Comparison of ENCODE assay signal across 24 cellular contexts in genomic region chr5:10709933-10710332, GRCh38.
"Had no signal": no experiment of that assay in that cellular context is flagged by ENCODE, and none has a peak within 500 bp of the region (broad histone marks: within the 10 kb centered on the region; RNA-seq: fewer than 3 reads in every experiment).

No MANE protein-coding gene starts in this region.

- H3K9ac ChIP-seq: parathyroid adenoma had no signal

- H3K27ac ChIP-seq: colonic mucosa, gastroesophageal sphincter, hepatocyte, parathyroid adenoma, psoas muscle, tibial nerve had no signal

- ATAC-seq: activated CD4-positive, alpha-beta T cell treated with anti-CD3 and anti-CD28 coated beads for 36 hours; activated CD8-positive, alpha-beta T cell treated with anti-CD3 and anti-CD28 coated beads, Interleukin-2, amount 10 ng/mL, durations not matched to agents 7 days and 5 days; effector memory CD8-positive, alpha-beta T cell; gastroesophageal sphincter; left cardiac atrium; left ventricle myocardium superior; psoas muscle; stimulated activated memory B cell treated with anti-CD40 and anti-IgM and Interleukin-4, amounts not matched to agents 10 μg/mL and 1 μg/mL and 100 μg/mL, for 72 hours had no signal

- H3K27me3 Mint-ChIP-seq: activated CD4-positive, alpha-beta T cell treated with anti-CD3 and anti-CD28 coated beads for 36 hours; activated CD8-positive, alpha-beta memory T cell treated with anti-CD3 and anti-CD28 coated beads, Interleukin-2, amount 10 ng/mL, durations not matched to agents 7 days and 5 days; activated naive CD4-positive, alpha-beta T cell treated with anti-CD3 and anti-CD28 coated beads, Interleukin-2, amount 50 U/mL, for 24 hours; effector memory CD8-positive, alpha-beta T cell; stimulated activated memory B cell treated with anti-CD40 and anti-IgM and Interleukin-4, amounts not matched to agents 10 μg/mL and 1 μg/mL and 100 μg/mL, for 72 hours had no signal

- H2AFZ ChIP-seq: hepatocyte, parathyroid adenoma had no signal

- H3K4me3 ChIP-seq: colonic mucosa, gastroesophageal sphincter, hepatocyte, psoas muscle, smooth muscle cell, tibial nerve had no signal

- H3K27ac Mint-ChIP-seq: activated CD4-positive, alpha-beta T cell treated with anti-CD3 and anti-CD28 coated beads for 36 hours; activated CD8-positive, alpha-beta T cell treated with anti-CD3 and anti-CD28 coated beads, Interleukin-2, amount 10 ng/mL, durations not matched to agents 7 days and 5 days; activated T-helper 2 cell treated with anti-CD3 and anti-CD28 coated beads, Interferon-gamma antibody, Interleukin-2, Interleukin-4, amounts not matched to agents 10 μg/mL and 5 μg/mL and 100 μg/mL, durations not matched to agents 14 hours and 24 hours and 36 hours; stimulated activated memory B cell treated with anti-CD40 and anti-IgM and Interleukin-4, amounts not matched to agents 10 μg/mL and 1 μg/mL and 100 μg/mL, for 72 hours had no signal

- DNase-seq: activated CD4-positive, alpha-beta T cell treated with anti-CD3 and anti-CD28 coated beads for 36 hours; activated CD4-positive, CD25-positive, alpha-beta regulatory T cell; activated CD8-positive, alpha-beta memory T cell treated with anti-CD3 and anti-CD28 coated beads, Interleukin-2, amount 10 ng/mL, durations not matched to agents 7 days and 5 days; activated CD8-positive, alpha-beta T cell treated with anti-CD3 and anti-CD28 coated beads, Interleukin-2, amount 10 ng/mL, durations not matched to agents 7 days and 5 days; activated T-cell treated with anti-CD3 and anti-CD28 coated beads, Interleukin-2, amount 50 U/mL, for 48 hours; cerebellar nuclear complex; colonic mucosa; effector memory CD8-positive, alpha-beta T cell; erythroblast; left cardiac atrium; left ventricle myocardium superior; nucleus accumbens; psoas muscle; stimulated activated CD4-positive, alpha-beta T cell treated with anti-CD3 and anti-CD28 coated beads, Interleukin-1b, Interleukin-23, amount 100 ng/mL, for 48 hours; stimulated activated CD4-positive, alpha-beta T cell treated with anti-CD3 and anti-CD28 coated beads, Interleukin-4, amount 100 ng/mL, for 4 hours; stimulated activated CD8-positive, alpha-beta memory T cell treated with anti-CD3 and anti-CD28 coated beads, Interleukin-4, amount 100 ng/mL, for 48 hours had no signal

- H3K4me1 ChIP-seq: gastroesophageal sphincter, parathyroid adenoma, psoas muscle had no signal

- H3K4me3 Mint-ChIP-seq: activated CD4-positive, alpha-beta T cell treated with anti-CD3 and anti-CD28 coated beads for 36 hours; activated CD8-positive, alpha-beta memory T cell treated with anti-CD3 and anti-CD28 coated beads, Interleukin-2, amount 10 ng/mL, durations not matched to agents 7 days and 5 days; activated CD8-positive, alpha-beta T cell treated with anti-CD3 and anti-CD28 coated beads, Interleukin-2, amount 10 ng/mL, durations not matched to agents 7 days and 5 days; activated naive CD4-positive, alpha-beta T cell treated with anti-CD3 and anti-CD28 coated beads, Interleukin-2, amount 50 U/mL, for 24 hours; effector memory CD8-positive, alpha-beta T cell; stimulated activated memory B cell treated with anti-CD40 and anti-IgM and Interleukin-4, amounts not matched to agents 10 μg/mL and 1 μg/mL and 100 μg/mL, for 72 hours had no signal

- H3K27me3 ChIP-seq: colonic mucosa, gastroesophageal sphincter, hepatocyte, tibial nerve had no signal

- H3K9me3 ChIP-seq: colonic mucosa, gastroesophageal sphincter, psoas muscle, tibial nerve had no signal

- H3K36me3 ChIP-seq: colonic mucosa had no signal

- H3K4me2 ChIP-seq: hepatocyte, smooth muscle cell had no signal

- H3K9me3 Mint-ChIP-seq: activated naive CD4-positive, alpha-beta T cell treated with anti-CD3 and anti-CD28 coated beads, Interleukin-2, amount 50 U/mL, for 24 hours; activated T-helper 2 cell treated with anti-CD3 and anti-CD28 coated beads, Interferon-gamma antibody, Interleukin-2, Interleukin-4, amounts not matched to agents 10 μg/mL and 5 μg/mL and 100 μg/mL, durations not matched to agents 14 hours and 24 hours and 36 hours; effector memory CD8-positive, alpha-beta T cell; stimulated activated memory B cell treated with anti-CD40 and anti-IgM and Interleukin-4, amounts not matched to agents 10 μg/mL and 1 μg/mL and 100 μg/mL, for 72 hours had no signal
